ENCODE assay signal across 8 cellular contexts in genomic region chr2:37323770-37324535, GRCh38. TPM values are rescaled to one million over a fixed set of nuclear protein-coding genes. Genes with fewer than 3 reads are reported as not detected.
DNase-seq lines count a peak whose midpoint lies in the region; ATAC-seq and TF ChIP-seq lines count a peak whose summit lies in the region.

No MANE protein-coding gene starts in this region.

- no peaks in the 10 kb centered on the region for H3K9me3 Mint-ChIP-seq in activated CD8-positive, alpha-beta memory T cell treated with anti-CD3 and anti-CD28 coated beads, Interleukin-2, amount 10 ng/mL, durations not matched to agents 7 days and 5 days (ENCODE audit: low read depth)

- no peaks in the 10 kb centered on the region for H3K36me3 ChIP-seq in thymus (ENCODE audit: control insufficient read depth, insufficient read depth)

- WGBS in thymus = 1% methylated on average over 61 of the region's 62 CpGs

- peaks cover 29% of the 10 kb centered on the region for H3K4me1 Mint-ChIP-seq in activated CD8-positive, alpha-beta memory T cell treated with anti-CD3 and anti-CD28 coated beads, Interleukin-2, amount 10 ng/mL, durations not matched to agents 7 days and 5 days

- peaks cover 17% of the 10 kb centered on the region for H3K27me3 ChIP-seq in thymus (ENCODE audit: control insufficient read depth, insufficient read depth)

- peak overlapping the region; percentile 89 for H3K27ac Mint-ChIP-seq in activated CD8-positive, alpha-beta memory T cell treated with anti-CD3 and anti-CD28 coated beads, Interleukin-2, amount 10 ng/mL, durations not matched to agents 7 days and 5 days

- H3K27ac ChIP-seq in thymus (ENCODE audit: low read depth) = peak overlapping the region; percentile 81

- peaks cover 9% of the 10 kb centered on the region for H3K4me1 ChIP-seq in thymus (ENCODE audit: control insufficient read depth, insufficient read depth, low read length)

- POLR2A ChIA-PET in HEK293T (lab: Yijun Ruan, JAX) = interaction anchor here (1.0 to 2.0 kb wide), 4 partner anchors 9 to 53 kb away, joined by 3 to 5 read pairs (median 4); no protein-coding TSS in a partner anchor

- peaks cover 10% of the 10 kb centered on the region for H3K36me3 Mint-ChIP-seq in activated CD8-positive, alpha-beta memory T cell treated with anti-CD3 and anti-CD28 coated beads, Interleukin-2, amount 10 ng/mL, durations not matched to agents 7 days and 5 days

- H3K4me3 ChIP-seq in GM12875 (ENCODE audit: low read depth, low read length) (peak overlapping the region; percentile 84), thymus (ENCODE audit: low read length) (peak overlapping the region; percentile 90)

- H3K9me3 ChIP-seq in thymus (ENCODE audit: control insufficient read depth) = no peaks in the 10 kb centered on the region

- peaks cover 26% of the 10 kb centered on the region for H3K27me3 Mint-ChIP-seq in activated CD8-positive, alpha-beta memory T cell treated with anti-CD3 and anti-CD28 coated beads, Interleukin-2, amount 10 ng/mL, durations not matched to agents 7 days and 5 days

- peak; percentile 45 for ATAC-seq in activated CD8-positive, alpha-beta memory T cell treated with anti-CD3 and anti-CD28 coated beads, Interleukin-2, amount 10 ng/mL, durations not matched to agents 7 days and 5 days
- ATAC-seq in esophagus mucosa = peak; percentile 37

- H3K4me3 Mint-ChIP-seq in activated CD8-positive, alpha-beta memory T cell treated with anti-CD3 and anti-CD28 coated beads, Interleukin-2, amount 10 ng/mL, durations not matched to agents 7 days and 5 days = peak overlapping the region; percentile 93

- CTCF ChIA-PET in HEK293T (lab: Yijun Ruan, JAX) = interaction anchor here (1.1 kb wide), 2 partner anchors 40 to 72 kb away, joined by 3 to 4 read pairs; no protein-coding TSS in a partner anchor
- CTCF ChIA-PET in activated CD8-positive, alpha-beta memory T cell treated with anti-CD3 and anti-CD28 coated beads, Interleukin-2, amount 10 ng/mL, durations not matched to agents 7 days and 5 days (lab: Charles Lee) = interaction anchor here (0.9 to 1.6 kb wide), 4 partner anchors 10 to 39 kb away, joined by 3 read pairs; no protein-coding TSS in a partner anchor

- TF ChIP-seq CTCF in GM12875 (IDR thresholded peaks at IDR 0.05; ENCODE audit: borderline replicate concordance, insufficient read depth, low read depth, low read length) = no peak

- no peak for DNase-seq in HEK293T (ENCODE audit: extremely low spot score)
- peak; percentile 46 for DNase-seq in NCI-H146 (lab: John Stamatoyannopoulos, UW)
- peak; percentile 46 for DNase-seq in activated CD8-positive, alpha-beta memory T cell treated with anti-CD3 and anti-CD28 coated beads, Interleukin-2, amount 10 ng/mL, durations not matched to agents 7 days and 5 days
- DNase-seq in myocyte (ENCODE audit: low read depth) = peak; percentile 26
- no peak for DNase-seq in OCI-M2 (lab: John Stamatoyannopoulos, UW; ENCODE audit: unreplicated experiment)

TF ChIP-seq in HEK293T, 16 proteins besides CTCF, POLR2A, EP300 and RAD21:
- TF ChIP-seq PKNOX1 (IDR thresholded peaks at IDR 0.05) (0 out of 2 replicates have a peak, but pooled peaks have one; percentile 25), ELF4 (IDR thresholded peaks at IDR 0.05) (no peak), CTBP1 (IDR thresholded peaks at IDR 0.05; ENCODE audit: borderline replicate concordance) (no peak), FOXA1 (IDR thresholded peaks at IDR 0.05) (no peak), ZNF384 (IDR thresholded peaks at IDR 0.05) (no peak), HDGF (IDR thresholded peaks at IDR 0.05; ENCODE audit: borderline replicate concordance) (no peak)

RNA-seq across cellular contexts. Expression of gene PRKD3, which starts 0.7 kb away (rescaled TPM):
- total RNA-seq in activated CD8-positive, alpha-beta memory T cell treated with anti-CD3 and anti-CD28 coated beads, Interleukin-2, amount 10 ng/mL, durations not matched to agents 7 days and 5 days = 10 to 100 TPM; 26.0 to 39.6 TPM
- total RNA-seq in esophagus mucosa = 17.4 TPM
- 19.6 and 24.2 TPM in 2 replicates for total RNA-seq in myocyte
- 11.9 TPM for polyA plus RNA-seq in myocyte (2012)
- 12.6 TPM for polyA plus RNA-seq in thymus

RNA-seq across cellular contexts. Expression of gene QPCT, which starts 20.5 kb away (rescaled TPM):
- total RNA-seq in activated CD8-positive, alpha-beta memory T cell treated with anti-CD3 and anti-CD28 coated beads, Interleukin-2, amount 10 ng/mL, durations not matched to agents 7 days and 5 days = 1 to 10 TPM in 1 of 2 experiments, not detected in 1; 1.9 TPM
- total RNA-seq in esophagus mucosa = 5.9 TPM
- total RNA-seq in myocyte = 0.24 TPM in 1 of 2 replicates, not detected in the other
- 0.14 TPM for polyA plus RNA-seq in myocyte (2012)
- 8.6 TPM for polyA plus RNA-seq in thymus

Comparison
In these comparisons a context has a peak if more than half of its experiments do, and no peak if none do; other contexts are left out.
1. DNase-seq: peak in NCI-H146 (single experiment), activated CD8-positive, alpha-beta memory T cell treated with anti-CD3 and anti-CD28 coated beads, Interleukin-2, amount 10 ng/mL, durations not matched to agents 7 days and 5 days (single experiment) and myocyte (single experiment); none in HEK293T (single experiment) and OCI-M2 (single experiment).